ENCODE assay signal across 18 cellular contexts in genomic region chr1:109947582-109948284, GRCh38. TPM values are rescaled to one million over a fixed set of nuclear protein-coding genes. Genes with fewer than 3 reads are reported as not detected.
A peak's percentile ranks its signal among the peaks of the same experiment; 100 is the strongest.
DNase-seq lines count a peak whose midpoint lies in the region; ATAC-seq, FAIRE-seq and TF ChIP-seq lines count a peak whose summit lies in the region.
"Had no signal": no experiment of that assay in that cellular context is flagged by ENCODE, and none has a peak within 500 bp of the region (broad histone marks: within the 10 kb centered on the region; RNA-seq: fewer than 3 reads in every experiment).

No MANE protein-coding gene starts in this region.

- H3K9me3 Mint-ChIP-seq in neural progenitor cell = no peaks in the 10 kb centered on the region
- H3K9me3 Mint-ChIP-seq: central memory CD8-positive, alpha-beta T cell; effector memory CD8-positive, alpha-beta T cell; natural killer cell had no signal

- H3K4me2 ChIP-seq in OCI-LY3 (ENCODE audit: low read length) (peak overlapping the region; percentile 14; the same call in 1 of the 2 replicates), endothelial cell of umbilical vein (ENCODE audit: insufficient read depth, low read length) (no peak overlapping the region), neural progenitor cell (no peak overlapping the region)

- H3K4me1 ChIP-seq in OCI-LY3 (ENCODE audit: low read length) (peaks cover 9% of the 10 kb centered on the region), endothelial cell of umbilical vein (ENCODE audit: control insufficient read depth, extremely low read depth, insufficient read depth, low read length) (peaks cover 9% of the 10 kb centered on the region), neural progenitor cell (peaks cover 8% of the 10 kb centered on the region), sigmoid colon (peaks cover 0 to 14% (median 0%) of the 10 kb centered on the region in 4 donors), esophagus squamous epithelium (peaks cover 0 to 4% (median 0%) of the 10 kb centered on the region in 3 donors)

- ATAC-seq in HG02610 (IDR thresholded peaks at IDR 0.05; ENCODE audit: unreplicated experiment) = no peak
- ATAC-seq: effector memory CD8-positive, alpha-beta T cell; natural killer cell had no signal

- TF ChIP-seq CTCF in C4-2B (conservative IDR thresholded peaks at IDR 0.05) = no peak
- no peak for TF ChIP-seq CTCF in OCI-LY3 (IDR thresholded peaks at IDR 0.05; ENCODE audit: low read depth, low read length)
- TF ChIP-seq CTCF in endothelial cell of umbilical vein (IDR thresholded peaks at IDR 0.05; ENCODE audit: extremely low read depth in 1 of 2, insufficient read depth in 1 of 2, low read depth in 1 of 2, low read length in 2 of 2) = no peak
- TF ChIP-seq CTCF in neural progenitor cell (IDR thresholded peaks at IDR 0.05) = no peak
- TF ChIP-seq CTCF in sigmoid colon (IDR thresholded peaks at IDR 0.05) = no peak
- TF ChIP-seq CTCF in esophagus squamous epithelium (IDR thresholded peaks at IDR 0.05) = no peak

- intact Hi-C loops in endothelial cell of umbilical vein (cut with micrococcal nuclease) = no loop called here
- intact Hi-C loops in sigmoid colon (cut with DNase I) = no loop called here
- intact Hi-C loops in esophagus squamous epithelium (cut with DNase I) = no loop called here

- H3K9ac ChIP-seq in OCI-LY3 (ENCODE audit: low read length) = no peak overlapping the region
- no peak overlapping the region for H3K9ac ChIP-seq in endothelial cell of umbilical vein (replicated peaks; ENCODE audit: extremely low read depth, insufficient read depth, low read length)
- no peak overlapping the region for H3K9ac ChIP-seq in neural progenitor cell

- no peaks in the 10 kb centered on the region for H3K27me3 ChIP-seq in OCI-LY3 (ENCODE audit: low read depth, low read length)
- H3K27me3 ChIP-seq in endothelial cell of umbilical vein (ENCODE audit: control insufficient read depth in 2 of 2, insufficient read depth in 2 of 2, low read length in 2 of 2) = peaks cover 0 to 2% of the 10 kb centered on the region in 2 experiments
- H3K27me3 ChIP-seq in neural progenitor cell = no peaks in the 10 kb centered on the region
- no peaks in the 10 kb centered on the region for H3K27me3 ChIP-seq in sigmoid colon
- no peaks in the 10 kb centered on the region for H3K27me3 ChIP-seq in esophagus squamous epithelium

- TF ChIP-seq EP300 in sigmoid colon (IDR thresholded peaks at IDR 0.05) = no peak

- CTCF ChIA-PET in endothelial cell of umbilical vein (lab: Charles Lee) = interaction anchor here (0.9 to 3.3 kb wide), 5 partner anchors 10 to 73 kb away, joined by 3 to 12 read pairs (median 3); partner anchors contain the start of gene AHCYL1

- H3K27ac Mint-ChIP-seq in neural progenitor cell = no peak overlapping the region
- H3K27ac Mint-ChIP-seq: effector memory CD8-positive, alpha-beta T cell; natural killer cell had no signal

- H3K4me1 Mint-ChIP-seq in neural progenitor cell = peaks cover 6% of the 10 kb centered on the region

- no peaks in the 10 kb centered on the region for H3F3A ChIP-seq in neural progenitor cell (ENCODE audit: low read depth)

- no peaks in the 10 kb centered on the region for H3K9me1 ChIP-seq in endothelial cell of umbilical vein (replicated peaks; ENCODE audit: control insufficient read depth, extremely low read depth, insufficient read depth, low read length)

- no peaks in the 10 kb centered on the region for H3K79me2 ChIP-seq in OCI-LY3 (ENCODE audit: low read length)
- H3K79me2 ChIP-seq in endothelial cell of umbilical vein (ENCODE audit: control insufficient read depth, insufficient read depth, low read length) = no peaks in the 10 kb centered on the region
- no peaks in the 10 kb centered on the region for H3K79me2 ChIP-seq in neural progenitor cell (ENCODE audit: low read depth)

- no peaks in the 10 kb centered on the region for H3K36me3 ChIP-seq in OCI-LY3 (replicated peaks; ENCODE audit: low read depth, low read length)
- no peaks in the 10 kb centered on the region for H3K36me3 ChIP-seq in endothelial cell of umbilical vein (ENCODE audit: control insufficient read depth in 2 of 2, extremely low read depth in 1 of 2, insufficient read depth in 2 of 2, low read length in 2 of 2)
- no peaks in the 10 kb centered on the region for H3K36me3 ChIP-seq in neural progenitor cell
- no peaks in the 10 kb centered on the region for H3K36me3 ChIP-seq in sigmoid colon
- no peaks in the 10 kb centered on the region for H3K36me3 ChIP-seq in esophagus squamous epithelium

- no peak overlapping the region for H3K4me3 Mint-ChIP-seq in neural progenitor cell
- H3K4me3 Mint-ChIP-seq: central memory CD8-positive, alpha-beta T cell; effector memory CD8-positive, alpha-beta T cell; natural killer cell had no signal

- no peak for TF ChIP-seq POLR2A in endothelial cell of umbilical vein (IDR thresholded peaks at IDR 0.05; ENCODE audit: low read depth, low read length)
- no peak for TF ChIP-seq POLR2A in sigmoid colon (IDR thresholded peaks at IDR 0.05)
- TF ChIP-seq POLR2A in esophagus squamous epithelium (IDR thresholded peaks at IDR 0.05) = no peak

- WGBS in sigmoid colon, 2 donors = 17 to 61% methylated on average over 10 of the region's 10 CpGs
- 72 to 75% methylated on average over 10 of the region's 10 CpGs for WGBS in esophagus squamous epithelium, 2 donors

- POLR2A ChIA-PET in endothelial cell of umbilical vein (lab: Charles Lee) = no interaction called here

- H3K4me3 ChIP-seq in OCI-LY3 (ENCODE audit: low read length) (no peak overlapping the region), endothelial cell of umbilical vein (replicated peaks in 1 of 3; ENCODE audit: insufficient read depth in 1 of 3, low read depth in 1 of 3, low read length in 3 of 3) (no peak overlapping the region), neural progenitor cell (no peak overlapping the region), sigmoid colon (no peak overlapping the region), esophagus squamous epithelium (no peak overlapping the region)

- H2AFZ ChIP-seq in OCI-LY3 (ENCODE audit: low read depth, low read length) = 0 out of 2 replicates have a peak overlapping the region, but pooled peaks have one; percentile 21
- H2AFZ ChIP-seq in endothelial cell of umbilical vein (ENCODE audit: low read depth, low read length) = peak overlapping the region; percentile 68
- H2AFZ ChIP-seq in neural progenitor cell (replicated peaks) = peak overlapping the region; percentile 99

- H3K27me3 Mint-ChIP-seq in neural progenitor cell (ENCODE audit: insufficient read depth, low read depth) = peaks cover 4% of the 10 kb centered on the region
- H3K27me3 Mint-ChIP-seq: effector memory CD8-positive, alpha-beta T cell had no signal

- dilution Hi-C loops in endothelial cell of umbilical vein (cut with MboI; ENCODE audit: extremely low pct_ligation_motif_present, low sequenced_read_pairs) = no loop called here

- H3K36me3 Mint-ChIP-seq in neural progenitor cell = no peaks in the 10 kb centered on the region
- H3K36me3 Mint-ChIP-seq: natural killer cell had no signal

- FAIRE-seq in endothelial cell of umbilical vein (lab: Jason Lieb, UNC) = peak; percentile 38
- FAIRE-seq: G401.6, GM12891 had no signal

- no peaks in the 10 kb centered on the region for H4K20me1 ChIP-seq in OCI-LY3 (ENCODE audit: insufficient read depth, low read length)
- H4K20me1 ChIP-seq in endothelial cell of umbilical vein (replicated peaks; ENCODE audit: control insufficient read depth, extremely low read depth, insufficient read depth, low read length) = no peaks in the 10 kb centered on the region
- no peaks in the 10 kb centered on the region for H4K20me1 ChIP-seq in neural progenitor cell (ENCODE audit: low read depth)

- no peaks in the 10 kb centered on the region for H3K9me3 ChIP-seq in OCI-LY3 (ENCODE audit: insufficient read depth, low read length)
- H3K9me3 ChIP-seq in endothelial cell of umbilical vein (replicated peaks; ENCODE audit: control insufficient read depth, insufficient read depth, low read length) = no peaks in the 10 kb centered on the region
- H3K9me3 ChIP-seq in neural progenitor cell (ENCODE audit: low read depth) = no peaks in the 10 kb centered on the region
- H3K9me3 ChIP-seq in sigmoid colon = no peaks in the 10 kb centered on the region
- H3K9me3 ChIP-seq in esophagus squamous epithelium = no peaks in the 10 kb centered on the region

- BruUV-seq in endothelial cell of umbilical vein (replicated peaks; lab: Mats Ljungman, UMichigan) = no TSS peak

- H3K27ac ChIP-seq in C4-2B (peak overlapping the region; percentile 98), OCI-LY3 (ENCODE audit: low read length) (no peak overlapping the region), endothelial cell of umbilical vein (ENCODE audit: insufficient read depth, low read depth, low read length) (no peak overlapping the region), neural progenitor cell (no peak overlapping the region), sigmoid colon (no peak overlapping the region), esophagus squamous epithelium (peak overlapping the region in 1 of 4 donors; percentile 33)

- DNase-seq in endothelial cell of umbilical vein (ENCODE audit: low read depth, low spot score) = peak; percentile 17
- no peak for DNase-seq in neural progenitor cell (ENCODE audit: low spot score)
- no peak for DNase-seq in sigmoid colon
- no peak for DNase-seq in esophagus squamous epithelium (lab: John Stamatoyannopoulos, UW)
- DNase-seq in NCI-H748 treated with DMSO at 0.1 percent for 48 hours (lab: John Stamatoyannopoulos, UW) = no peak
- DNase-seq: activated CD4-positive, CD25-positive, alpha-beta regulatory T cell; effector memory CD8-positive, alpha-beta T cell; H7; hippocampal formation; natural killer cell; NCI-H2029 treated with DMSO at 0.1 percent for 48 hours; NCI-H69 had no signal

RNA-seq across cellular contexts. Expression of gene AHCYL1, which starts 36.8 kb away (rescaled TPM):
- total RNA-seq in endothelial cell of umbilical vein (64.3 and 74.2 TPM in 2 replicates), neural progenitor cell (ENCODE audit: low replicate concordance) (62.5 and 65.5 TPM in 2 replicates), sigmoid colon (10 to 100 TPM; 58.2 to 76.7 (median 73.4) TPM), esophagus squamous epithelium (10 to 100 TPM; 49.7 to 60.3 (median 53.0) TPM)
- polyA plus RNA-seq in endothelial cell of umbilical vein (41.6 and 49.2 TPM in 2 replicates), sigmoid colon (10 to 100 TPM; 42.6 to 57.3 (median 49.1) TPM)
- polyA plus RNA-seq in endothelial cell of umbilical vein (2011; cell fraction: cytosol; rRNA removed) = 47.9 and 49.6 TPM in 2 replicates
- polyA plus RNA-seq in endothelial cell of umbilical vein (2011; cell fraction: nucleus; rRNA removed) = 70.1 and 77.1 TPM in 2 replicates
- polyA plus RNA-seq in endothelial cell of umbilical vein (2012) = 64.2 and 71.4 TPM in 2 replicates
- 71.5 and 72.6 TPM in 2 replicates for polyA minus RNA-seq in endothelial cell of umbilical vein
- 51.2 TPM for polyA minus RNA-seq in endothelial cell of umbilical vein (2011; cell fraction: cytosol; rRNA and poly(A)+ RNA removed)
- 26.4 and 37.0 TPM in 2 replicates for polyA minus RNA-seq in endothelial cell of umbilical vein (2011; cell fraction: nucleus; rRNA and poly(A)+ RNA removed)

RNA-seq across cellular contexts. Expression of gene CSF1, which starts 37.1 kb away (rescaled TPM):
- 22.7 and 28.9 TPM in 2 replicates for total RNA-seq in endothelial cell of umbilical vein
- 23.3 and 24.5 TPM in 2 replicates for polyA plus RNA-seq in endothelial cell of umbilical vein
- 18.0 and 21.7 TPM in 2 replicates for polyA plus RNA-seq in endothelial cell of umbilical vein (2011; cell fraction: cytosol; rRNA removed)
- 17.9 and 23.3 TPM in 2 replicates for polyA plus RNA-seq in endothelial cell of umbilical vein (2011; cell fraction: nucleus; rRNA removed)
- 18.7 and 20.5 TPM in 2 replicates for polyA plus RNA-seq in endothelial cell of umbilical vein (2012)
- polyA minus RNA-seq in endothelial cell of umbilical vein = 10.2 and 22.5 TPM in 2 replicates
- polyA minus RNA-seq in endothelial cell of umbilical vein (2011; cell fraction: cytosol; rRNA and poly(A)+ RNA removed) = 1.6 TPM
- 5.8 and 10.2 TPM in 2 replicates for polyA minus RNA-seq in endothelial cell of umbilical vein (2011; cell fraction: nucleus; rRNA and poly(A)+ RNA removed)
- 2.7 and 5.0 TPM in 2 replicates for total RNA-seq in neural progenitor cell (ENCODE audit: low replicate concordance)
- total RNA-seq in sigmoid colon = 100 to 1,000 TPM in 1 of 4 donors, 10 to 100 TPM in 3; 21.8 to 118 (median 47.5) TPM
- 10 to 100 TPM in 1 of 3 donors, 1 to 10 TPM in 2; 3.0 to 15.0 (median 3.7) TPM for polyA plus RNA-seq in sigmoid colon
- 10 to 100 TPM in 3 of 4 donors, 1 to 10 TPM in 1; 7.6 to 34.8 (median 15.9) TPM for total RNA-seq in esophagus squamous epithelium

Comparison
In these comparisons a context has a peak if more than half of its experiments do, and no peak if none do; other contexts are left out.
1. H2AFZ ChIP-seq: peak in every context shown above with its lines; median percentile 99 in neural progenitor cell; 68 in endothelial cell of umbilical vein; 21 in OCI-LY3.